Comparison of ENCODE assay signal across 31 cellular contexts in the genomic region with DNA sequence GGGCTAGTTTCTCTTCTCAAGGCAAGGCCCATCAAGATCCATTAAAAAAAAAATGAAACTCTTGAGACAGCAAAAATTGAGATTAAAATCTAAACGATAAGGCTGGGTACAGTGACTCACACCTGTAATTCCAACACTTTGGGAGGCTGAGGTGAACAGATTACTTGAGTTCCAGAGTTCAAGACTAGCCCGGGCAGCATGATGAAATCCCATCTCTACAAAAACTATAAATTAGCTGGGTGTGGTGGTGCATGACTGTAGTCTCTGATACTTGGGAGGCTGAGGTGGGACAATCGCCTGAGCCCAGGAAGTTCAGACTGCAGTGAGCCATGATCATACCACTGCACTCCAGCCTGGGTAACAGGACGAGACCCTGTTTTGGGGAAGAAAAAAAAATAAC.
"Had no signal": no experiment of that assay in that cellular context is flagged by ENCODE, and none has a peak within 500 bp of the region (broad histone marks: within the 10 kb centered on the region; RNA-seq: fewer than 3 reads in every experiment).

No MANE protein-coding gene starts in this region.

- H3K27ac ChIP-seq: brain microvascular endothelial cell, coronary artery, dorsolateral prefrontal cortex had no signal

- H3K27me3 Mint-ChIP-seq: activated CD4-positive, alpha-beta memory T cell treated with anti-CD3 and anti-CD28 coated beads, Interleukin-2, amount 10 ng/mL, durations not matched to agents 7 days and 5 days; activated CD4-positive, alpha-beta T cell treated with anti-CD3 and anti-CD28 coated beads, Interleukin-2, amount 10 ng/mL, durations not matched to agents 7 days and 5 days; activated naive CD4-positive, alpha-beta T cell treated with anti-CD3 and anti-CD28 coated beads, Interleukin-2, amount 10 ng/mL, durations not matched to agents 7 days and 5 days; activated naive CD8-positive, alpha-beta T cell treated with anti-CD3 and anti-CD28 coated beads, Interleukin-2, amount 10 ng/mL, durations not matched to agents 7 days and 5 days; central memory CD8-positive, alpha-beta T cell; dendritic cell treated with granulocyte-macrophage colony-stimulating factor and Interleukin-4, amounts not matched to agents 40 ng/mL and 50 ng/mL, for 4 days; T-helper 17 cell had no signal

- FAIRE-seq: astrocyte, bronchial epithelial cell, frontal cortex had no signal

- H3K36me3 Mint-ChIP-seq: activated naive CD4-positive, alpha-beta T cell treated with anti-CD3 and anti-CD28 coated beads, Interleukin-2, amount 10 ng/mL, durations not matched to agents 7 days and 5 days; activated naive CD4-positive, alpha-beta T cell treated with anti-CD3 and anti-CD28 coated beads, Interleukin-2, amount 50 U/mL, for 72 hours; activated naive CD8-positive, alpha-beta T cell treated with anti-CD3 and anti-CD28 coated beads, Interleukin-2, amount 10 ng/mL, durations not matched to agents 7 days and 5 days had no signal

- H3K9me3 Mint-ChIP-seq: activated CD4-positive, alpha-beta T cell treated with anti-CD3 and anti-CD28 coated beads, Interleukin-2, amount 10 ng/mL, durations not matched to agents 7 days and 5 days; activated naive CD4-positive, alpha-beta T cell treated with anti-CD3 and anti-CD28 coated beads, Interleukin-2, amount 10 ng/mL, durations not matched to agents 7 days and 5 days; activated naive CD8-positive, alpha-beta T cell treated with anti-CD3 and anti-CD28 coated beads, Interleukin-2, amount 10 ng/mL, durations not matched to agents 7 days and 5 days; activated T-cell treated with anti-CD3 and anti-CD28 coated beads, Interleukin-2, amount 50 U/mL, for 24 hours; dendritic cell treated with granulocyte-macrophage colony-stimulating factor and Interleukin-4, amounts not matched to agents 40 ng/mL and 50 ng/mL, for 4 days; endodermal cell had no signal

- H3K4me3 Mint-ChIP-seq: activated CD4-positive, alpha-beta memory T cell treated with anti-CD3 and anti-CD28 coated beads, Interleukin-2, amount 10 ng/mL, durations not matched to agents 7 days and 5 days; activated CD4-positive, alpha-beta T cell treated with anti-CD3 and anti-CD28 coated beads, Interleukin-2, amount 10 ng/mL, durations not matched to agents 7 days and 5 days; activated naive CD4-positive, alpha-beta T cell treated with anti-CD3 and anti-CD28 coated beads, Interleukin-2, amount 10 ng/mL, durations not matched to agents 7 days and 5 days; activated naive CD8-positive, alpha-beta T cell treated with anti-CD3 and anti-CD28 coated beads, Interleukin-2, amount 10 ng/mL, durations not matched to agents 7 days and 5 days; activated T-cell treated with anti-CD3 and anti-CD28 coated beads, Interleukin-2, amount 50 U/mL, for 24 hours; activated T-cell treated with anti-CD3 and anti-CD28 coated beads, Interleukin-2, amount 50 U/mL, for 72 hours; central memory CD8-positive, alpha-beta T cell; dendritic cell treated with granulocyte-macrophage colony-stimulating factor and Interleukin-4, amounts not matched to agents 40 ng/mL and 50 ng/mL, for 4 days; endodermal cell; T-helper 17 cell; T-helper 2 cell treated with Interferon-gamma antibody and Interleukin-4, amounts not matched to agents 5 μg/mL and 100 μg/mL, for 36 hours had no signal

- H3K4me3 ChIP-seq: coronary artery, dorsolateral prefrontal cortex had no signal

- H3K36me3 ChIP-seq: brain microvascular endothelial cell had no signal

- DNase-seq: activated CD4-positive, alpha-beta memory T cell treated with anti-CD3 and anti-CD28 coated beads, Interleukin-2, amount 10 ng/mL, durations not matched to agents 7 days and 5 days; activated CD4-positive, alpha-beta T cell treated with anti-CD3 and anti-CD28 coated beads for 1 hour; activated CD4-positive, alpha-beta T cell treated with anti-CD3 and anti-CD28 coated beads for 4 hours; activated CD4-positive, alpha-beta T cell treated with anti-CD3 and anti-CD28 coated beads, Interleukin-2, amount 10 ng/mL, durations not matched to agents 7 days and 5 days; activated CD4-positive, alpha-beta T cell treated with anti-CD3 and anti-CD28 coated beads, Interleukin-2, amount 50 U/mL, for 4 hours; activated CD8-positive, alpha-beta memory T cell treated with anti-CD3 and anti-CD28 coated beads, Interleukin-2, amount 50 U/mL, for 48 hours; activated gamma-delta T cell; activated naive CD4-positive, alpha-beta T cell; activated naive CD4-positive, alpha-beta T cell treated with anti-CD3 and anti-CD28 coated beads, Interleukin-2, amount 10 ng/mL, durations not matched to agents 7 days and 5 days; activated naive CD8-positive, alpha-beta T cell treated with anti-CD3 and anti-CD28 coated beads, Interleukin-2, amount 10 ng/mL, durations not matched to agents 7 days and 5 days; activated T-cell treated with anti-CD3 and anti-CD28 coated beads for 4 hours; activated T-cell treated with anti-CD3 and anti-CD28 coated beads, Interleukin-2, amount 50 U/mL, for 24 hours; activated T-cell treated with anti-CD3 and anti-CD28 coated beads, Interleukin-2, amount 50 U/mL, for 72 hours; anterior cingulate cortex; brain microvascular endothelial cell; dorsolateral prefrontal cortex; effector memory CD4-positive, alpha-beta T cell; endodermal cell; foreskin fibroblast; glutamatergic neuron; T-helper 17 cell; T1000 had no signal

- H3K27ac Mint-ChIP-seq: activated CD4-positive, alpha-beta memory T cell treated with anti-CD3 and anti-CD28 coated beads, Interleukin-2, amount 10 ng/mL, durations not matched to agents 7 days and 5 days; activated CD4-positive, alpha-beta T cell treated with anti-CD3 and anti-CD28 coated beads, Interleukin-2, amount 10 ng/mL, durations not matched to agents 7 days and 5 days; activated naive CD4-positive, alpha-beta T cell treated with anti-CD3 and anti-CD28 coated beads, Interleukin-2, amount 10 ng/mL, durations not matched to agents 7 days and 5 days; activated naive CD4-positive, alpha-beta T cell treated with anti-CD3 and anti-CD28 coated beads, Interleukin-2, amount 50 U/mL, for 72 hours; activated naive CD8-positive, alpha-beta T cell treated with anti-CD3 and anti-CD28 coated beads, Interleukin-2, amount 10 ng/mL, durations not matched to agents 7 days and 5 days; activated T-cell treated with anti-CD3 and anti-CD28 coated beads, Interleukin-2, amount 50 U/mL, for 24 hours; activated T-cell treated with anti-CD3 and anti-CD28 coated beads, Interleukin-2, amount 50 U/mL, for 72 hours; dendritic cell treated with granulocyte-macrophage colony-stimulating factor and Interleukin-4, amounts not matched to agents 40 ng/mL and 50 ng/mL, for 4 days; endodermal cell; T-helper 17 cell; T-helper 2 cell treated with Interferon-gamma antibody and Interleukin-4, amounts not matched to agents 5 μg/mL and 100 μg/mL, for 36 hours had no signal

- H3K27me3 ChIP-seq: brain microvascular endothelial cell, dorsolateral prefrontal cortex had no signal

- H3K4me1 Mint-ChIP-seq: activated CD4-positive, alpha-beta memory T cell treated with anti-CD3 and anti-CD28 coated beads, Interleukin-2, amount 10 ng/mL, durations not matched to agents 7 days and 5 days; activated CD4-positive, alpha-beta T cell treated with anti-CD3 and anti-CD28 coated beads, Interleukin-2, amount 10 ng/mL, durations not matched to agents 7 days and 5 days; activated naive CD4-positive, alpha-beta T cell treated with anti-CD3 and anti-CD28 coated beads, Interleukin-2, amount 10 ng/mL, durations not matched to agents 7 days and 5 days; activated naive CD8-positive, alpha-beta T cell treated with anti-CD3 and anti-CD28 coated beads, Interleukin-2, amount 10 ng/mL, durations not matched to agents 7 days and 5 days; central memory CD8-positive, alpha-beta T cell; T-helper 17 cell had no signal

- ATAC-seq: activated naive CD4-positive, alpha-beta T cell treated with anti-CD3 and anti-CD28 coated beads, Interleukin-2, amount 50 U/mL, for 72 hours; activated T-cell treated with anti-CD3 and anti-CD28 coated beads, Interleukin-2, amount 50 U/mL, for 72 hours; esophagus mucosa; T-helper 17 cell had no signal
